Comparison of ENCODE assay signal across 18 cellular contexts in the genomic region with DNA sequence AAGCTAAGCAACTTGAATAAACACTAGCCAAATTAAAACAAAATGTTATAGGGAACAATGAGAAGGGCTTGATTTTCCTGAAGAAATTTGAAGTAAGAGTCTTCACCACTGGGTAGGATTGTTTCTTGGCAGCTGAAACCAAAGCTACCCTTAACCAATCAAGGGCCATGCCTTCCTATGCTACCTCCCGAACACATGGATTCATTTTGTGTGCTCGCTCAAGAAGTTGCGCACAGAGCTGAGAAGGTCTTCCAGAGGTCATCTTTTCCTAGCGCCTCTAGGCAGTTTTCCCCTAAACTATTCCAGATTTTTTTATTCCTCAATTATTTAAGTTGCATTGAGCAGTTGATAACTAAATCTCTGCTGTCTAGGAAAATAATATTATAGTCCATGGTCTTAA.
"Had no signal": no experiment of that assay in that cellular context is flagged by ENCODE, and none has a peak within 500 bp of the region (broad histone marks: within the 10 kb centered on the region; RNA-seq: fewer than 3 reads in every experiment).

No MANE protein-coding gene starts in this region.

- H3K4me1 ChIP-seq: gastrocnemius medialis, left lung, spleen, thyroid gland had no signal

- H3K27me3 ChIP-seq: esophagus muscularis mucosa, gastrocnemius medialis, left lung, spleen, thyroid gland had no signal

- H3K9me3 ChIP-seq: esophagus muscularis mucosa, gastrocnemius medialis, left lung, spleen, thyroid gland had no signal

- ATAC-seq: activated CD4-positive, CD25-positive, alpha-beta regulatory T cell treated with anti-CD3 and anti-CD28 coated beads, Interleukin-2, amount 50 U/mL, for 24 hours; activated naive CD4-positive, alpha-beta T cell treated with anti-CD3 and anti-CD28 coated beads, Interleukin-2, amount 50 U/mL, for 72 hours; activated T-cell treated with anti-CD3 and anti-CD28 coated beads, Interleukin-2, amount 50 U/mL, for 72 hours; gastrocnemius medialis; left lung had no signal

- H3K36me3 ChIP-seq: esophagus muscularis mucosa, gastrocnemius medialis, left lung, spleen, thyroid gland had no signal

- H3K27ac ChIP-seq: esophagus muscularis mucosa, gastrocnemius medialis, left lung, thyroid gland had no signal

- DNase-seq: activated CD4-positive, alpha-beta T cell treated with anti-CD3 and anti-CD28 coated beads, Interleukin-2, amount 50 U/mL, for 1 hour; activated CD8-positive, alpha-beta memory T cell treated with anti-CD3 and anti-CD28 coated beads for 24 hours; activated effector memory CD4-positive, alpha-beta T cell treated with anti-CD3 and anti-CD28 coated beads, Interleukin-2, amount 50 U/mL, for 16 hours; activated T-cell treated with anti-CD3 and anti-CD28 coated beads, Interleukin-2, amount 50 U/mL, for 72 hours; effector memory CD4-positive, alpha-beta T cell; gastrocnemius medialis; head of caudate nucleus; left lung; nephron progenitor cell; occipital lobe; posterior cingulate gyrus; spleen; stimulated activated CD8-positive, alpha-beta memory T cell treated with anti-CD3 and anti-CD28 coated beads, Interleukin-4, amount 100 ng/mL, for 48 hours; stimulated activated naive CD4-positive, alpha-beta T cell; thyroid gland had no signal

- H3K4me3 ChIP-seq: esophagus muscularis mucosa, gastrocnemius medialis, left lung, spleen, thyroid gland had no signal
